ENCODE assay signal across 18 cellular contexts in the genomic region with DNA sequence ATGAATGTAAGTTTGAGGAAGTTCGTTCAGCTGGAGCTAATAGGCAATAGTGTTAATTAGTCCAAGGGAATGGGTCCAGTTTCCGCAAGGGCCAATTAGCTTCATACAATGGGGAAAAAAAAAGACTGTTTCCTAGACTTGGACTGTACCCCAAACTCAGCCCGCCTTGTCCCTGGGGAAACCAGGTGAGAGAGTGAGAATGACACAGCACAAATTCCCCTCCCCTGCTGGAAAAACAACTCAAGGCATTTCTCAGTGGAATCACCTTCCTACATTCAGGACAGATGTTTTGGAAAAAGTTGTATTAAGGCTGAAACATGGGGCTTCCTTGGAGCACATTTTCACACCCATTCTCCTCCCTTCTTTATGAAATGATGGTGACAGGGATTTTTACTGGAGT.
DNase-seq lines count a peak whose midpoint lies in the region; ATAC-seq and TF ChIP-seq lines count a peak whose summit lies in the region.
"Had no signal": no experiment of that assay in that cellular context is flagged by ENCODE, and none has a peak within 500 bp of the region (broad histone marks: within the 10 kb centered on the region; RNA-seq: fewer than 3 reads in every experiment).

No MANE protein-coding gene starts in this region.

- H3K27me3 ChIP-seq in left ventricle myocardium inferior (ENCODE audit: low read depth) (no peaks in the 10 kb centered on the region), heart left ventricle (no peaks in the 10 kb centered on the region), layer of hippocampus (ENCODE audit: control insufficient read depth, insufficient read depth, low read length) (no peaks in the 10 kb centered on the region), transverse colon (no peaks in the 10 kb centered on the region), SJCRH30 (no peaks in the 10 kb centered on the region)
- H3K27me3 ChIP-seq: hepatocyte had no signal

- in situ Hi-C loops in transverse colon (cut with MboI; ENCODE audit: low pct_ligation_motif_present in 1 of 4, low pct_unique_long_range_greater_than_20kb in 1 of 4, low sequenced_read_pairs in 3 of 4), result no loop called here

- H3K4me3 ChIP-seq in left ventricle myocardium inferior (no peak overlapping the region), heart left ventricle (no peak overlapping the region), transverse colon (no peak overlapping the region), SJCRH30 (no peak overlapping the region)
- H3K4me3 ChIP-seq: hepatocyte, lung had no signal

- ATAC-seq in heart left ventricle (no peak), HG03378 (IDR thresholded peaks at IDR 0.05; ENCODE audit: unreplicated experiment) (no peak)
- ATAC-seq: activated T-cell treated with anti-CD3 and anti-CD28 coated beads, Interleukin-2, amount 50 U/mL, for 4 hours; SK-N-SH treated with all-trans-retinoic acid at 6 μM for 48 hours had no signal

- H3K4me1 ChIP-seq in left ventricle myocardium inferior (peaks cover 48% of the 10 kb centered on the region), heart left ventricle (peaks cover 0 to 66% (median 20%) of the 10 kb centered on the region in 12 donors), transverse colon (peaks cover 5 to 44% (median 13%) of the 10 kb centered on the region in 4 donors), SJCRH30 (0 out of 2 replicates have a peak, but pooled peaks cover 4% of the 10 kb centered on the region)

- DNase-seq in left ventricle myocardium inferior (no peak), heart left ventricle (no peak), caudate nucleus (lab: John Stamatoyannopoulos, UW) (peak in 12 of 61 donors; percentile 3 to 59 (median 15)), transverse colon (no peak), T1000 (lab: John Stamatoyannopoulos, UW) (no peak), SJCRH30 (no peak)
- DNase-seq: activated CD4-positive, CD25-positive, alpha-beta regulatory T cell; activated T-cell treated with anti-CD3 and anti-CD28 coated beads, Interleukin-2, amount 50 U/mL, for 4 hours; KBM-7; MV-4-11; NCI-H187; retina; RPMI8226 had no signal

- H3K36me3 ChIP-seq in left ventricle myocardium inferior, result no peaks in the 10 kb centered on the region
- no peaks in the 10 kb centered on the region for H3K36me3 ChIP-seq in heart left ventricle
- H3K36me3 ChIP-seq in transverse colon, result no peaks in the 10 kb centered on the region
- no peaks in the 10 kb centered on the region for H3K36me3 ChIP-seq in SJCRH30

- H3K9me3 ChIP-seq in left ventricle myocardium inferior (replicated peaks) (no peaks in the 10 kb centered on the region), heart left ventricle (no peaks in the 10 kb centered on the region), transverse colon (no peaks in the 10 kb centered on the region), SJCRH30 (replicated peaks) (no peaks in the 10 kb centered on the region)

- intact Hi-C loops in left ventricle myocardium inferior (cut with micrococcal nuclease) (no loop called here), heart left ventricle (cut with DNase I) (no loop called here), transverse colon (cut with DNase I; ENCODE audit: low total_unique reads) (no loop called here)

- 60 to 66% (median 61%) methylated on average over 3 of the region's 3 CpGs for WGBS in heart left ventricle, 4 donors
- 84 to 90% methylated on average over 2 to 3 of the region's 3 CpGs for WGBS in transverse colon (ENCODE audit: low coverage in 1 of 2), 2 donors

- no peak for TF ChIP-seq CTCF in left ventricle myocardium inferior (IDR thresholded peaks at IDR 0.05; ENCODE audit: borderline replicate concordance)
- TF ChIP-seq CTCF in heart left ventricle (IDR thresholded peaks at IDR 0.05), result no peak
- TF ChIP-seq CTCF in transverse colon (IDR thresholded peaks at IDR 0.05), result no peak

- H3K27ac ChIP-seq in left ventricle myocardium inferior (replicated peaks) (peak overlapping the region; percentile 24), heart left ventricle (peak overlapping the region in 6 of 12 donors; percentile 20 to 49 (median 38)), caudate nucleus (ENCODE audit: low read depth, low read length) (peak overlapping the region; percentile 9), layer of hippocampus (ENCODE audit: low read depth, low read length) (peak overlapping the region; percentile 49), transverse colon (peak overlapping the region in 3 of 4 donors; percentile 24 to 60 (median 42)), SJCRH30 (no peak overlapping the region)
- H3K27ac ChIP-seq: hepatocyte had no signal

- no peak for TF ChIP-seq EP300 in transverse colon (IDR thresholded peaks at IDR 0.05; ENCODE audit: low read depth)

- no peak for TF ChIP-seq POLR2A in heart left ventricle (IDR thresholded peaks at IDR 0.05)
- TF ChIP-seq POLR2A in transverse colon (IDR thresholded peaks at IDR 0.05), result no peak
